ENCODE assay signal across 22 cellular contexts in genomic region chr1:19980298-19980697, GRCh38. TPM values are rescaled to one million over a fixed set of nuclear protein-coding genes. Genes with fewer than 3 reads are reported as not detected.
"Had no signal": no experiment of that assay in that cellular context is flagged by ENCODE, and none has a peak within 500 bp of the region (broad histone marks: within the 10 kb centered on the region; RNA-seq: fewer than 3 reads in every experiment).

No MANE protein-coding gene starts in this region.

- H3K27ac Mint-ChIP-seq: activated B cell treated with CpG ODN at 0.5 μM for 24 hours; activated CD4-positive, alpha-beta memory T cell treated with anti-CD3 and anti-CD28 coated beads for 36 hours; activated naive CD8-positive, alpha-beta T cell treated with anti-CD3 and anti-CD28 coated beads for 36 hours; activated T-helper 1 cell treated with anti-CD3 and anti-CD28 coated beads, Interleukin-12 subunit alpha, Interleukin-12 subunit beta, Interleukin-2, Interleukin-4 antibody, amounts not matched to agents 30 ng/mL and 10 ng/mL and 1 ng/mL, durations not matched to agents 14 hours and 24 hours and 36 hours; brain; endodermal cell; natural killer cell treated with Interleukin-12 subunit alpha and Interleukin-12 subunit beta and Interleukin-15 and Interleukin-18, amount 100 ng/mL, for 72 hours; stimulated activated naive CD8-positive, alpha-beta T cell treated with anti-CD3 and anti-CD28 coated beads, Interleukin-15, Interleukin-2, amounts not matched to agents 100 ng/mL and 50 ng/mL, for 24 hours; T-helper 2 cell treated with Interferon-gamma antibody and Interleukin-4, amounts not matched to agents 5 μg/mL and 100 μg/mL, for 36 hours had no signal

- H3K36me3 ChIP-seq: suprapubic skin had no signal

- H3K4me1 ChIP-seq: foreskin keratinocyte had no signal

- H3K36me3 Mint-ChIP-seq: activated CD4-positive, alpha-beta memory T cell treated with anti-CD3 and anti-CD28 coated beads for 36 hours; activated naive CD8-positive, alpha-beta T cell treated with anti-CD3 and anti-CD28 coated beads for 36 hours; brain; natural killer cell treated with Interleukin-12 subunit alpha and Interleukin-12 subunit beta and Interleukin-15 and Interleukin-18, amount 100 ng/mL, for 72 hours had no signal

- H3K4me3 Mint-ChIP-seq: activated B cell treated with CpG ODN at 0.5 μM for 24 hours; activated CD4-positive, alpha-beta memory T cell treated with anti-CD3 and anti-CD28 coated beads for 36 hours; activated naive CD8-positive, alpha-beta T cell treated with anti-CD3 and anti-CD28 coated beads for 36 hours; activated T-helper 1 cell treated with anti-CD3 and anti-CD28 coated beads, Interleukin-12 subunit alpha, Interleukin-12 subunit beta, Interleukin-2, Interleukin-4 antibody, amounts not matched to agents 30 ng/mL and 10 ng/mL and 1 ng/mL, durations not matched to agents 14 hours and 24 hours and 36 hours; brain; endodermal cell; natural killer cell treated with Interleukin-12 subunit alpha and Interleukin-12 subunit beta and Interleukin-15 and Interleukin-18, amount 100 ng/mL, for 72 hours; stimulated activated naive CD8-positive, alpha-beta T cell treated with anti-CD3 and anti-CD28 coated beads, Interleukin-15, Interleukin-2, amounts not matched to agents 100 ng/mL and 50 ng/mL, for 24 hours; T-helper 2 cell treated with Interferon-gamma antibody and Interleukin-4, amounts not matched to agents 5 μg/mL and 100 μg/mL, for 36 hours had no signal

- H3K27ac ChIP-seq: epithelial cell of prostate, foreskin keratinocyte, suprapubic skin had no signal

- H3K9me3 ChIP-seq: suprapubic skin had no signal

- DNase-seq: activated B cell treated with CpG ODN at 0.5 μM for 24 hours; activated CD4-positive, alpha-beta memory T cell treated with anti-CD3 and anti-CD28 coated beads for 36 hours; activated CD4-positive, alpha-beta T cell treated with anti-CD3 and anti-CD28 coated beads for 4 hours; activated naive CD8-positive, alpha-beta T cell treated with anti-CD3 and anti-CD28 coated beads for 36 hours; activated T-cell treated with anti-CD3 and anti-CD28 coated beads for 4 hours; central memory CD4-positive, alpha-beta T cell; endodermal cell; foreskin keratinocyte; glutamatergic neuron; mesendoderm; retina; trophoblast cell had no signal

- H3K27me3 ChIP-seq: suprapubic skin had no signal

- H3K4me3 ChIP-seq: suprapubic skin had no signal

- ATAC-seq: foreskin keratinocyte had no signal

- H3K9me3 Mint-ChIP-seq: activated CD4-positive, alpha-beta memory T cell treated with anti-CD3 and anti-CD28 coated beads for 36 hours; activated naive CD8-positive, alpha-beta T cell treated with anti-CD3 and anti-CD28 coated beads for 36 hours; activated T-helper 1 cell treated with anti-CD3 and anti-CD28 coated beads, Interleukin-12 subunit alpha, Interleukin-12 subunit beta, Interleukin-2, Interleukin-4 antibody, amounts not matched to agents 30 ng/mL and 10 ng/mL and 1 ng/mL, durations not matched to agents 14 hours and 24 hours and 36 hours; brain; natural killer cell treated with Interleukin-12 subunit alpha and Interleukin-12 subunit beta and Interleukin-15 and Interleukin-18, amount 100 ng/mL, for 72 hours; stimulated activated naive CD8-positive, alpha-beta T cell treated with anti-CD3 and anti-CD28 coated beads, Interleukin-15, Interleukin-2, amounts not matched to agents 100 ng/mL and 50 ng/mL, for 24 hours; T-helper 2 cell treated with Interferon-gamma antibody and Interleukin-4, amounts not matched to agents 5 μg/mL and 100 μg/mL, for 36 hours had no signal

- H3K4me1 Mint-ChIP-seq: activated B cell treated with CpG ODN at 0.5 μM for 24 hours; activated naive CD8-positive, alpha-beta T cell treated with anti-CD3 and anti-CD28 coated beads for 36 hours had no signal

RNA-seq across cellular contexts. Expression of gene PLA2G2A, which starts 0.9 kb away (rescaled TPM):
- total RNA-seq: activated B cell treated with CpG ODN at 0.5 μM for 24 hours; activated CD4-positive, alpha-beta memory T cell treated with anti-CD3 and anti-CD28 coated beads for 36 hours; activated naive CD8-positive, alpha-beta T cell treated with anti-CD3 and anti-CD28 coated beads for 36 hours; activated T-helper 1 cell treated with anti-CD3 and anti-CD28 coated beads, Interleukin-12 subunit alpha, Interleukin-12 subunit beta, Interleukin-2, Interleukin-4 antibody, amounts not matched to agents 30 ng/mL and 10 ng/mL and 1 ng/mL, durations not matched to agents 14 hours and 24 hours and 36 hours; foreskin keratinocyte; kidney epithelial cell; natural killer cell treated with Interleukin-12 subunit alpha and Interleukin-12 subunit beta and Interleukin-15 and Interleukin-18, amount 100 ng/mL, for 72 hours; skeletal muscle tissue had no signal
- polyA plus RNA-seq: foreskin keratinocyte had no signal

RNA-seq across cellular contexts. Expression of gene PLA2G2E, which starts 56.9 kb away (rescaled TPM):
- total RNA-seq: activated B cell treated with CpG ODN at 0.5 μM for 24 hours; activated CD4-positive, alpha-beta memory T cell treated with anti-CD3 and anti-CD28 coated beads for 36 hours; activated naive CD8-positive, alpha-beta T cell treated with anti-CD3 and anti-CD28 coated beads for 36 hours; activated T-helper 1 cell treated with anti-CD3 and anti-CD28 coated beads, Interleukin-12 subunit alpha, Interleukin-12 subunit beta, Interleukin-2, Interleukin-4 antibody, amounts not matched to agents 30 ng/mL and 10 ng/mL and 1 ng/mL, durations not matched to agents 14 hours and 24 hours and 36 hours; endodermal cell; foreskin keratinocyte; kidney epithelial cell; lower leg skin; natural killer cell treated with Interleukin-12 subunit alpha and Interleukin-12 subunit beta and Interleukin-15 and Interleukin-18, amount 100 ng/mL, for 72 hours; skeletal muscle tissue had no signal
- polyA plus RNA-seq: foreskin keratinocyte had no signal
